In the genomic region with DNA sequence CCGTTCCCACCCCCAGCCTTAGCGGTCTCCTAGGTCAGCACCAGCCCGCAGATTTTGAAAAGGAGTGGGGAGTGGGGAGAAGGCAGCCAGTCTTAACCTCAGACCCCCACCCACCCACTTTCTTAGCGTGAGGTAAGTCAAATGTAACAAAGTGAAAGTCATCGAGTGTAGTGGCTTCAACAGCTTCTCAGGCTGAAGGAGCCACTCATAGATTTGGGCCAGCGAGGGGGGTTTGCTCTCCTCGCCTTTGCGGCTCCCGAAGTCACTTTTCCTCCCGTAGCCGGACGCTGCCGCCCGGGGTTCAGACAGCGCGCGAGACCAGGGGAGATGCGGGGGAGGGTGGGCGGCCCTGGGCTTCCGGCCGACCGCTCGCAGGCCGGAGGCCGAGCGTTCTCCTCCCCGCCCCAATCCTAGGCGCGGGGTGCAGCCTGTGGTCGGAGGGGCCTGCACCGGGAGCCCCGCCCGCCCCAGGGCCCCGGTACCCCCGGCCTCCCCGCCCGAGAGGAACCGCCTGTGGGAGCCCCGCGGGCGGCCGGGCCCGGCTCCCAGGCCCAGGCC, we compare ENCODE assay signal across 9 cellular contexts. TPM values are rescaled to one million over a fixed set of nuclear protein-coding genes. Genes with fewer than 3 reads are reported as not detected.
A peak's percentile ranks its signal among the peaks of the same experiment; 100 is the strongest.
DNase-seq lines count a peak whose midpoint lies in the region; ATAC-seq and TF ChIP-seq lines count a peak whose summit lies in the region.
"Had no signal": no experiment of that assay in that cellular context is flagged by ENCODE, and none has a peak within 500 bp of the region (broad histone marks: within the 10 kb centered on the region; RNA-seq: fewer than 3 reads in every experiment).

No MANE protein-coding gene starts in this region.

- WGBS in trophoblast cell (ENCODE audit: extremely low coverage, insufficient coverage, insufficient read length) = no CpG with 5 or more reads among the region's 43 CpGs

- no peak for DNase-seq in CD4-positive, alpha-beta memory T cell
- DNase-seq in Peyer's patch (no peak), fibroblast of mammary gland (ENCODE audit: low read depth) (no peak), trophoblast cell (no peak), WERI-Rb-1 (no peak), COLO829 (ENCODE audit: low spot score) (no peak)
- DNase-seq in activated effector memory CD4-positive, alpha-beta T cell treated with Interleukin-2 at 50 U/mL for 16 hours = no peak

- H3K4me3 Mint-ChIP-seq in CD4-positive, alpha-beta memory T cell = peak overlapping the region; percentile 77 to 94 (median 85)

- H3K9me3 Mint-ChIP-seq in CD4-positive, alpha-beta memory T cell = peaks cover 0 to 20% (median 0%) of the 10 kb centered on the region in 8 donors

- no peak overlapping the region for H4K91ac ChIP-seq in trophoblast cell (ENCODE audit: low read depth, low read length)

- H3K4ac ChIP-seq in trophoblast cell (ENCODE audit: low read depth, low read length) = no peak overlapping the region

- TF ChIP-seq POLR2A in Peyer's patch (IDR thresholded peaks at IDR 0.05) = no peak

- H3K79me1 ChIP-seq in trophoblast cell (ENCODE audit: low read length) = no peaks in the 10 kb centered on the region

- no peak overlapping the region for H2BK120ac ChIP-seq in trophoblast cell (ENCODE audit: insufficient read depth, low read length, poor library complexity)

- POLR2A ChIA-PET in CD4-positive, alpha-beta memory T cell (lab: Charles Lee; ENCODE audit: partially characterized antibody) = interaction anchor here (1.3 kb wide), 1 partner anchor 408 kb away, joined by 3 read pairs; no protein-coding TSS in a partner anchor

- CTCF ChIA-PET in CD4-positive, alpha-beta memory T cell (lab: Charles Lee; ENCODE audit: partially characterized antibody) = interaction anchor here (1.0 to 17.6 kb wide), 2 partner anchors 15 to 272 kb away, joined by 3 to 337 read pairs; no protein-coding TSS in a partner anchor

- no peak overlapping the region for H3K9ac ChIP-seq in trophoblast cell (ENCODE audit: low read length)

- peaks cover 29 to 76% (median 56%) of the 10 kb centered on the region in 4 donors for H3K4me1 Mint-ChIP-seq in CD4-positive, alpha-beta memory T cell

- peaks cover 53% of the 10 kb centered on the region for H3K4me1 ChIP-seq in CD4-positive, alpha-beta memory T cell (ENCODE audit: insufficient read depth, low read length)
- H3K4me1 ChIP-seq in Peyer's patch (peaks cover 0 to 72% (median 15%) of the 10 kb centered on the region in 4 donors), trophoblast cell (ENCODE audit: control insufficient read depth in 1 of 2, insufficient read depth in 2 of 2, low read length in 2 of 2) (peaks cover 12% of the 10 kb centered on the region in 2 experiments)

- no peak overlapping the region for H2AK5ac ChIP-seq in trophoblast cell (ENCODE audit: low read length)

- no peak overlapping the region for H4K12ac ChIP-seq in trophoblast cell (ENCODE audit: low read depth, low read length)

- no peak overlapping the region for H2BK5ac ChIP-seq in trophoblast cell (ENCODE audit: low read depth, low read length, poor library complexity)

- no peak overlapping the region for H3K27ac ChIP-seq in CD4-positive, alpha-beta memory T cell (ENCODE audit: low read depth, low read length)
- H3K27ac ChIP-seq in Peyer's patch (no peak overlapping the region), trophoblast cell (ENCODE audit: low read depth, low read length) (no peak overlapping the region), WERI-Rb-1 (no peak overlapping the region)

- no peak overlapping the region for H3K23ac ChIP-seq in trophoblast cell (ENCODE audit: low read length)

- H3K27me3 ChIP-seq in CD4-positive, alpha-beta memory T cell (ENCODE audit: insufficient read depth, low read length) = peaks cover 69% of the 10 kb centered on the region
- H3K27me3 ChIP-seq in Peyer's patch (peaks cover 0 to 81% of the 10 kb centered on the region in 2 donors), trophoblast cell (ENCODE audit: insufficient read depth, low read length) (peaks cover 94% of the 10 kb centered on the region), WERI-Rb-1 (ENCODE audit: insufficient read depth, low read depth, severe bottlenecking) (peaks cover 84% of the 10 kb centered on the region)

- intact Hi-C loops in CD4-positive, alpha-beta memory T cell (cut with micrococcal nuclease) = loop anchor here (5.0 kb wide), 1 partner anchor 408 kb away; no protein-coding TSS in a partner anchor

- H2BK12ac ChIP-seq in trophoblast cell (ENCODE audit: low read length) = no peak overlapping the region

- no peaks in the 10 kb centered on the region for H3K79me2 ChIP-seq in trophoblast cell (ENCODE audit: control insufficient read depth, insufficient read depth, low read length, poor library complexity)

- H3K9me3 ChIP-seq in CD4-positive, alpha-beta memory T cell (ENCODE audit: control insufficient read depth in 1 of 2, low read length in 2 of 2) = no peaks in the 10 kb centered on the region
- peaks cover 0 to 4% (median 0%) of the 10 kb centered on the region in 4 donors for H3K9me3 ChIP-seq in Peyer's patch
- H3K9me3 ChIP-seq in trophoblast cell (ENCODE audit: insufficient read depth, low read depth, low read length) = peaks cover 5% of the 10 kb centered on the region
- H3K9me3 ChIP-seq in WERI-Rb-1 (ENCODE audit: severe bottlenecking) = peaks cover 42% of the 10 kb centered on the region

- peaks cover 53 to 57% of the 10 kb centered on the region in 2 donors for H3K27me3 Mint-ChIP-seq in CD4-positive, alpha-beta memory T cell

- H4K8ac ChIP-seq in trophoblast cell (ENCODE audit: low read depth, low read length) = no peak overlapping the region

- H3K36me3 Mint-ChIP-seq in CD4-positive, alpha-beta memory T cell = peaks cover 0 to 2% of the 10 kb centered on the region in 2 donors

- no peak overlapping the region for H3K14ac ChIP-seq in trophoblast cell (ENCODE audit: low read length)

- ATAC-seq in HG03139 (IDR thresholded peaks at IDR 0.05; ENCODE audit: unreplicated experiment) = no peak

- H3K36me3 ChIP-seq in CD4-positive, alpha-beta memory T cell (ENCODE audit: insufficient read depth, low read length) = no peaks in the 10 kb centered on the region
- no peaks in the 10 kb centered on the region for H3K36me3 ChIP-seq in Peyer's patch
- no peaks in the 10 kb centered on the region for H3K36me3 ChIP-seq in trophoblast cell (ENCODE audit: control insufficient read depth in 1 of 2, insufficient read depth in 2 of 2, low read length in 2 of 2)
- H3K36me3 ChIP-seq in WERI-Rb-1 = no peaks in the 10 kb centered on the region

- H3K4me3 ChIP-seq in CD4-positive, alpha-beta memory T cell (ENCODE audit: low read length in 2 of 2) = peak overlapping the region; percentile 6 to 12
- peak overlapping the region in 3 of 4 donors; percentile 37 to 46 (median 38) for H3K4me3 ChIP-seq in Peyer's patch
- H3K4me3 ChIP-seq in fibroblast of mammary gland (ENCODE audit: control insufficient read depth, low read depth, low read length) = peak overlapping the region; percentile 15
- no peak overlapping the region for H3K4me3 ChIP-seq in trophoblast cell (ENCODE audit: low read depth, low read length)
- H3K4me3 ChIP-seq in WERI-Rb-1 (ENCODE audit: low read depth, low read length) = no peak overlapping the region
- H3K4me3 ChIP-seq: lung had no signal

- H3K4me2 ChIP-seq in trophoblast cell (ENCODE audit: low read length) = peak overlapping the region; percentile 18

- H3K18ac ChIP-seq in trophoblast cell (ENCODE audit: low read length) = no peak overlapping the region

- H3K27ac Mint-ChIP-seq in CD4-positive, alpha-beta memory T cell = peak overlapping the region in 1 of 7 donors; percentile 83

- H2AFZ ChIP-seq in trophoblast cell (ENCODE audit: insufficient read depth, low read length, poor library complexity) = no peak overlapping the region

- TF ChIP-seq CTCF in Peyer's patch (IDR thresholded peaks at IDR 0.05) = no peak
- no peak for TF ChIP-seq CTCF in fibroblast of mammary gland (conservative IDR thresholded peaks at IDR 0.05; ENCODE audit: control insufficient read depth, insufficient read depth, low read depth, low read length)
- no peak for TF ChIP-seq CTCF in WERI-Rb-1 (IDR thresholded peaks at IDR 0.05; ENCODE audit: low read depth, low read length)

RNA-seq across cellular contexts. Expression of gene NKX2-2, which starts 3.4 kb away (rescaled TPM):
- total RNA-seq in CD4-positive, alpha-beta memory T cell = not detected
- not detected for polyA plus RNA-seq in CD4-positive, alpha-beta memory T cell
- total RNA-seq in Peyer's patch = 1 to 10 TPM; 1.7 to 3.9 (median 2.9) TPM
- polyA plus RNA-seq in trophoblast cell (2013) = 0.01 TPM in 1 of 2 replicates, not detected in the other
- total RNA-seq: lung had no signal
- polyA plus RNA-seq: lung had no signal

Comparison
In these comparisons a context has a peak if more than half of its experiments do, and no peak if none do; other contexts are left out.
1. H3K4me3 ChIP-seq: peak in CD4-positive, alpha-beta memory T cell (2 of 2), Peyer's patch (3 of 4) and fibroblast of mammary gland (single experiment); none in trophoblast cell (single experiment) and WERI-Rb-1 (single experiment).